ENCODE assay signal across 8 cellular contexts in genomic region chr10:132448248-132448731, GRCh38. TPM values are rescaled to one million over a fixed set of nuclear protein-coding genes. Genes with fewer than 3 reads are reported as not detected.
DNase-seq lines count a peak whose midpoint lies in the region; ATAC-seq lines count a peak whose summit lies in the region.

No MANE protein-coding gene starts in this region.

- peak overlapping the region in 1 of 4 donors; percentile 6 for H3K4me3 Mint-ChIP-seq in CD4-positive, CD25-positive, alpha-beta regulatory T cell
- peak overlapping the region; percentile 9 for H3K4me3 Mint-ChIP-seq in dendritic cell treated with granulocyte-macrophage colony-stimulating factor and Interleukin-4, amounts not matched to agents 40 ng/mL and 50 ng/mL, for 4 days
- H3K4me3 Mint-ChIP-seq in natural killer cell treated with Interleukin-12 subunit alpha and Interleukin-12 subunit beta and Interleukin-15 and Interleukin-18, amount 100 ng/mL, for 72 hours = peak overlapping the region; percentile 79

- no peak overlapping the region for H3K4me3 ChIP-seq in CD4-positive, CD25-positive, alpha-beta regulatory T cell (ENCODE audit: low read depth, low read length)

- intact Hi-C loops in dendritic cell treated with granulocyte-macrophage colony-stimulating factor and Interleukin-4, amounts not matched to agents 40 ng/mL and 50 ng/mL, for 4 days (cut with micrococcal nuclease) = no loop called here

- H3K4me1 Mint-ChIP-seq in CD4-positive, CD25-positive, alpha-beta regulatory T cell = peaks cover 0 to 57% (median 14%) of the 10 kb centered on the region in 4 donors
- peaks cover 78% of the 10 kb centered on the region for H3K4me1 Mint-ChIP-seq in dendritic cell treated with granulocyte-macrophage colony-stimulating factor and Interleukin-4, amounts not matched to agents 40 ng/mL and 50 ng/mL, for 4 days (ENCODE audit: low read depth)
- peaks cover 13 to 34% of the 10 kb centered on the region in 2 donors for H3K4me1 Mint-ChIP-seq in natural killer cell treated with Interleukin-12 subunit alpha and Interleukin-12 subunit beta and Interleukin-15 and Interleukin-18, amount 100 ng/mL, for 72 hours (ENCODE audit: low read depth in 2 of 2)

- peaks cover 0 to 1% (median 0%) of the 10 kb centered on the region in 7 donors for H3K9me3 Mint-ChIP-seq in CD4-positive, CD25-positive, alpha-beta regulatory T cell
- H3K9me3 Mint-ChIP-seq in dendritic cell treated with granulocyte-macrophage colony-stimulating factor and Interleukin-4, amounts not matched to agents 40 ng/mL and 50 ng/mL, for 4 days = no peaks in the 10 kb centered on the region
- H3K9me3 Mint-ChIP-seq in natural killer cell treated with Interleukin-12 subunit alpha and Interleukin-12 subunit beta and Interleukin-15 and Interleukin-18, amount 100 ng/mL, for 72 hours = no peaks in the 10 kb centered on the region

- H3K27me3 ChIP-seq in CD4-positive, CD25-positive, alpha-beta regulatory T cell (ENCODE audit: control insufficient read depth, insufficient read depth, low read length) = no peaks in the 10 kb centered on the region

- no peaks in the 10 kb centered on the region for H3K36me3 ChIP-seq in CD4-positive, CD25-positive, alpha-beta regulatory T cell (ENCODE audit: control insufficient read depth, insufficient read depth, low read length)

- no peaks in the 10 kb centered on the region for H3K27me3 Mint-ChIP-seq in CD4-positive, CD25-positive, alpha-beta regulatory T cell
- no peaks in the 10 kb centered on the region for H3K27me3 Mint-ChIP-seq in dendritic cell treated with granulocyte-macrophage colony-stimulating factor and Interleukin-4, amounts not matched to agents 40 ng/mL and 50 ng/mL, for 4 days
- no peaks in the 10 kb centered on the region for H3K27me3 Mint-ChIP-seq in natural killer cell treated with Interleukin-12 subunit alpha and Interleukin-12 subunit beta and Interleukin-15 and Interleukin-18, amount 100 ng/mL, for 72 hours

- ATAC-seq in CD4-positive, CD25-positive, alpha-beta regulatory T cell (ENCODE audit: low read depth in 2 of 2) = no peak
- ATAC-seq in natural killer cell treated with Interleukin-12 subunit alpha and Interleukin-12 subunit beta and Interleukin-15 and Interleukin-18, amount 100 ng/mL, for 72 hours = peak; percentile 78 to 80
- no peak for ATAC-seq in GM18873 (IDR thresholded peaks at IDR 0.05; ENCODE audit: low FRiP score, unreplicated experiment)

- H3K27ac Mint-ChIP-seq in CD4-positive, CD25-positive, alpha-beta regulatory T cell = peak overlapping the region; percentile 99
- H3K27ac Mint-ChIP-seq in dendritic cell treated with granulocyte-macrophage colony-stimulating factor and Interleukin-4, amounts not matched to agents 40 ng/mL and 50 ng/mL, for 4 days = peak overlapping the region; percentile 86
- H3K27ac Mint-ChIP-seq in natural killer cell treated with Interleukin-12 subunit alpha and Interleukin-12 subunit beta and Interleukin-15 and Interleukin-18, amount 100 ng/mL, for 72 hours = peak overlapping the region; percentile 95 to 99

- peak overlapping the region; percentile 94 for H3K27ac ChIP-seq in CD4-positive, CD25-positive, alpha-beta regulatory T cell (ENCODE audit: insufficient read depth, low read length, poor library complexity, severe bottlenecking)

- no peaks in the 10 kb centered on the region for H3K9me3 ChIP-seq in CD4-positive, CD25-positive, alpha-beta regulatory T cell (ENCODE audit: control insufficient read depth in 2 of 2, low read length in 2 of 2)

- H3K4me1 ChIP-seq in CD4-positive, CD25-positive, alpha-beta regulatory T cell (ENCODE audit: control insufficient read depth, insufficient read depth, low read length, poor library complexity, severe bottlenecking) = peaks cover 62% of the 10 kb centered on the region

- peak in 2 of 3 donors; percentile 23 to 60 for DNase-seq in CD4-positive, CD25-positive, alpha-beta regulatory T cell
- peak; percentile 97 for DNase-seq in HK-2 (ENCODE audit: unreplicated experiment)
- DNase-seq in T-helper 2 cell = peak in 3 of 5 experiments; percentile 36 to 63 (median 56)
- DNase-seq in natural killer cell treated with Interleukin-12 subunit alpha and Interleukin-12 subunit beta and Interleukin-15 and Interleukin-18, amount 100 ng/mL, for 72 hours (ENCODE audit: low spot score) = peak; percentile 90
- no peak for DNase-seq in GDM1 (lab: John Stamatoyannopoulos, UW)
- DNase-seq in NCI-H1092 treated with DMSO at 0.1 percent for 48 hours (lab: John Stamatoyannopoulos, UW) = no peak

- H3K36me3 Mint-ChIP-seq in CD4-positive, CD25-positive, alpha-beta regulatory T cell = no peaks in the 10 kb centered on the region
- no peaks in the 10 kb centered on the region for H3K36me3 Mint-ChIP-seq in dendritic cell treated with granulocyte-macrophage colony-stimulating factor and Interleukin-4, amounts not matched to agents 40 ng/mL and 50 ng/mL, for 4 days (ENCODE audit: low read depth)
- H3K36me3 Mint-ChIP-seq in natural killer cell treated with Interleukin-12 subunit alpha and Interleukin-12 subunit beta and Interleukin-15 and Interleukin-18, amount 100 ng/mL, for 72 hours = no peaks in the 10 kb centered on the region

RNA-seq across cellular contexts. Expression of gene PWWP2B, which starts 51.3 kb away (rescaled TPM):
- 10.9 TPM for total RNA-seq in CD4-positive, CD25-positive, alpha-beta regulatory T cell
- 1 to 10 TPM in 1 of 4 donors, under 1 TPM in 3; 0.56 to 1.4 (median 0.87) TPM for polyA plus RNA-seq in CD4-positive, CD25-positive, alpha-beta regulatory T cell
- total RNA-seq in natural killer cell treated with Interleukin-12 subunit alpha and Interleukin-12 subunit beta and Interleukin-15 and Interleukin-18, amount 100 ng/mL, for 72 hours = 10 to 100 TPM; 15.2 to 17.9 TPM

Comparison
In these comparisons a context has a peak if more than half of its experiments do, and no peak if none do; other contexts are left out.
1. ATAC-seq: peak in natural killer cell treated with Interleukin-12 subunit alpha and Interleukin-12 subunit beta and Interleukin-15 and Interleukin-18, amount 100 ng/mL, for 72 hours (2 of 2); none in CD4-positive, CD25-positive, alpha-beta regulatory T cell (0 of 2) and GM18873 (single experiment).
2. DNase-seq: peak in CD4-positive, CD25-positive, alpha-beta regulatory T cell (2 of 3), HK-2 (single experiment), T-helper 2 cell (3 of 5) and natural killer cell treated with Interleukin-12 subunit alpha and Interleukin-12 subunit beta and Interleukin-15 and Interleukin-18, amount 100 ng/mL, for 72 hours (single experiment); none in GDM1 (single experiment) and NCI-H1092 treated with DMSO at 0.1 percent for 48 hours (single experiment).
3. Peak in every context shown above with its lines, with median percentiles within 50 percentile points of each other: H3K27ac Mint-ChIP-seq.